ENCODE assay signal across 11 cellular contexts in the genomic region with DNA sequence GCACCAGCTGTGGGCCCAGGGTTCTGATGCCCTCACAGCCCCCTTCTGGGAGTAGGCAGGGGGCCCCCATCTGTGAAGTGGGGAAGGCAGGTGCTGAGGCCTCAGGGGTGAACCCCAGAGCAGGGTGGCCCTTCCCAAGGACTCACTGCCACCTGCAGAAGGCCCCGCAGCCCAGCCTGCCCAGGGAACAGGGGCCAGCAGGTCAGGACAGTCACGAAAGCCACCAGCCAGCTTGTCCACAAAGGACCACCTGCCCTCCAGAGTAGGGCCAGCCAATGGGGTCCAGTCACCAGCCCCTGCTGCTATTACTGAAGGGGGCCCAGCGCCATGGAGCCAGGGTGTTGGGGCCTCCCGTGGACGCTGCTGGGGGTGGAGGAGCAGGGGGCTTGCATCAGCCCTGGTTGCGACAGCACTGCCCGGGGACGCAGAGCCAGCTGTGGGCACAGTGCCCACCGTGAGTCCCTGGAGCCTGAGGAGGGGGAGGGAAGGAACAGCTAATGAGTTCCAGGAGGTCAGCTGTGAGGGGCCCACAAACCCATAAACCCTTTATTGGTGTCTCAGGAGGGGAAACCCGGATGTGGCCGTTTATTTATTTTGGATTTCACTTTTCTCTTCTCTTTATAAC. TPM values are rescaled to one million over a fixed set of nuclear protein-coding genes. Genes with fewer than 3 reads are reported as not detected.
DNase-seq lines count a peak whose midpoint lies in the region; ATAC-seq and TF ChIP-seq lines count a peak whose summit lies in the region.
"Had no signal": no experiment of that assay in that cellular context is flagged by ENCODE, and none has a peak within 500 bp of the region (broad histone marks: within the 10 kb centered on the region; RNA-seq: fewer than 3 reads in every experiment).

No MANE protein-coding gene starts in this region.

- ATAC-seq in psoas muscle = peak in 3 of 4 donors; percentile 19 to 38 (median 35)
- ATAC-seq in HG02938 (IDR thresholded peaks at IDR 0.05; ENCODE audit: unreplicated experiment) = no peak
- ATAC-seq in GM18858 (IDR thresholded peaks at IDR 0.05; ENCODE audit: unreplicated experiment) = no peak
- ATAC-seq: activated CD8-positive, alpha-beta T cell treated with anti-CD3 and anti-CD28 coated beads for 36 hours had no signal

- H3K27me3 ChIP-seq in psoas muscle (ENCODE audit: insufficient read depth in 3 of 3, low read length in 2 of 3) = peaks cover 0 to 7% (median 0%) of the 10 kb centered on the region in 3 donors
- H3K27me3 ChIP-seq: Peyer's patch had no signal

- H3K9me3 ChIP-seq in psoas muscle = no peaks in the 10 kb centered on the region
- H3K9me3 ChIP-seq: Peyer's patch had no signal

- WGBS in psoas muscle, 3 donors = 39 to 51% (median 40%) methylated on average over 10 to 11 of the region's 11 CpGs

- intact Hi-C loops in psoas muscle (cut with DNase I) = loop anchor here (5.0 kb wide), 3 partner anchors 60 to 135 kb away; no protein-coding TSS in a partner anchor

- no peak overlapping the region for H3K27ac ChIP-seq in psoas muscle

- no peak for TF ChIP-seq CTCF in fibroblast of mammary gland (conservative IDR thresholded peaks at IDR 0.05; ENCODE audit: control insufficient read depth, insufficient read depth, low read depth, low read length)
- no peak for TF ChIP-seq CTCF in psoas muscle (IDR thresholded peaks at IDR 0.05)

- H3K36me3 ChIP-seq in psoas muscle (ENCODE audit: insufficient read depth in 1 of 2, low read depth in 1 of 2) = no peaks in the 10 kb centered on the region
- H3K36me3 ChIP-seq: Peyer's patch had no signal

- DNase-seq in Daoy (ENCODE audit: low read depth) (peak; percentile 58), RPMI7951 (ENCODE audit: low read depth) (peak; percentile 96), fibroblast of mammary gland (ENCODE audit: low read depth) (peak; percentile 91), psoas muscle (peak; percentile 82 to 91), HuH-7 (ENCODE audit: low spot score) (no peak), occipital lobe (lab: John Stamatoyannopoulos, UW) (no peak)
- DNase-seq: activated CD8-positive, alpha-beta T cell treated with anti-CD3 and anti-CD28 coated beads for 36 hours; cerebellar nuclear complex had no signal

- H3K4me3 ChIP-seq in fibroblast of mammary gland (ENCODE audit: control insufficient read depth, low read depth, low read length) (no peak overlapping the region), psoas muscle (no peak overlapping the region)
- H3K4me3 ChIP-seq: Peyer's patch had no signal

- peaks cover 20% of the 10 kb centered on the region for H3K4me1 ChIP-seq in psoas muscle

RNA-seq across cellular contexts. Expression of a gene that starts 11.5 kb away (rescaled TPM):
- total RNA-seq in Daoy (2014; rRNA removed; shearing (Covaris generic)) = 0.06 and 3.2 TPM in 2 replicates
- 63.7 and 65.5 TPM in 2 replicates for total RNA-seq in RPMI7951 (2014; rRNA removed; shearing (Covaris generic))
- total RNA-seq in psoas muscle (10 to 100 TPM in 2 of 4 donors, 1 to 10 TPM in 2; 8.6 to 36.9 (median 11.1) TPM), occipital lobe (3.3 TPM)
- 1 to 10 TPM; 7.8 to 9.2 (median 9.2) TPM for polyA plus RNA-seq in psoas muscle

Comparison
In these comparisons a context has a peak if more than half of its experiments do, and no peak if none do; other contexts are left out.
1. DNase-seq: peak in Daoy (single experiment), RPMI7951 (single experiment), fibroblast of mammary gland (single experiment) and psoas muscle (2 of 2); none in HuH-7 (single experiment) and occipital lobe (single experiment).
2. ATAC-seq: peak in psoas muscle (3 of 4); none in HG02938 (single experiment) and GM18858 (single experiment).